11 cellular contexts compared by ENCODE assay signal in genomic region chr4:154329268-154329858, GRCh38.
A peak's percentile ranks its signal among the peaks of the same experiment; 100 is the strongest.
DNase-seq lines count a peak whose midpoint lies in the region; ATAC-seq and TF ChIP-seq lines count a peak whose summit lies in the region.
"Had no signal": no experiment of that assay in that cellular context is flagged by ENCODE, and none has a peak within 500 bp of the region (broad histone marks: within the 10 kb centered on the region; RNA-seq: fewer than 3 reads in every experiment).

No MANE protein-coding gene starts in this region.

- H2BK20ac ChIP-seq in IMR-90 (ENCODE audit: low read depth, low read length), result no peak overlapping the region

- H3K27ac ChIP-seq in IMR-90 (ENCODE audit: insufficient read depth, low read length) (no peak overlapping the region), gastrocnemius medialis (no peak overlapping the region)
- H3K27ac ChIP-seq: thyroid gland had no signal

- H3K18ac ChIP-seq in IMR-90 (ENCODE audit: low read depth, low read length), result no peak overlapping the region

- DNase-seq in Caki2 (ENCODE audit: low read depth), result peak; percentile 14
- DNase-seq in IMR-90, result peak; percentile 10
- DNase-seq in myocyte (ENCODE audit: low read depth), result peak; percentile 27
- DNase-seq in HK-2 (ENCODE audit: unreplicated experiment), result no peak
- no peak for DNase-seq in amniotic stem cell (lab: John Stamatoyannopoulos, UW)
- no peak for DNase-seq in gastrocnemius medialis
- DNase-seq: activated CD4-positive, alpha-beta T cell treated with anti-CD3 and anti-CD28 coated beads, Interleukin-2, amount 10 ng/mL, durations not matched to agents 7 days and 5 days had no signal

- no peak overlapping the region for H4K8ac ChIP-seq in IMR-90 (ENCODE audit: low read depth in 2 of 2, low read length in 2 of 2)

- no peak overlapping the region for H2BK120ac ChIP-seq in IMR-90 (ENCODE audit: low read depth, low read length)

- peaks cover 18% of the 10 kb centered on the region for H3K4me1 Mint-ChIP-seq in brain

- CTCF ChIA-PET in IMR-90 (lab: Yijun Ruan, JAX), result interaction anchor here (0.6 kb wide), 1 partner anchor 179 kb away, joined by 3 read pairs; no protein-coding TSS in a partner anchor

- H2BK15ac ChIP-seq in IMR-90 (ENCODE audit: low read depth, low read length), result no peak overlapping the region

- H3K9me3 ChIP-seq in IMR-90 (ENCODE audit: control insufficient read depth, insufficient read depth, low read length) (no peaks in the 10 kb centered on the region), gastrocnemius medialis (no peaks in the 10 kb centered on the region)
- H3K9me3 ChIP-seq: thyroid gland had no signal

- POLR2A ChIA-PET in IMR-90 (lab: Charles Lee; ENCODE audit: unreplicated experiment), result no interaction called here

- TF ChIP-seq POLR2A in IMR-90 (IDR thresholded peaks at IDR 0.05; ENCODE audit: low read depth, low read length) (no peak), gastrocnemius medialis (IDR thresholded peaks at IDR 0.05) (no peak)

- no peaks in the 10 kb centered on the region for H3K9me1 ChIP-seq in IMR-90 (ENCODE audit: insufficient read depth, low read length)

- 60% methylated on average over 2 of the region's 11 CpGs; no CpG with 5 or more reads in 1 of the 2 experiments for WGBS in IMR-90 (ENCODE audit: extremely low coverage in 2 of 2, insufficient read length in 1 of 2), 2 experiments

- peaks cover 0 to 4% (median 0%) of the 10 kb centered on the region in 5 experiments for H3K9me3 Mint-ChIP-seq in brain
- H3K9me3 Mint-ChIP-seq: activated CD4-positive, alpha-beta T cell treated with anti-CD3 and anti-CD28 coated beads, Interleukin-2, amount 10 ng/mL, durations not matched to agents 7 days and 5 days had no signal

- TF ChIP-seq RAD21 in IMR-90 (IDR thresholded peaks at IDR 0.05; ENCODE audit: low read length), result no peak

- H4K5ac ChIP-seq in IMR-90 (ENCODE audit: low read depth, low read length), result no peak overlapping the region

- no peak overlapping the region for H3K4me3 ChIP-seq in IMR-90 (ENCODE audit: insufficient read depth, low read depth, low read length)
- no peak overlapping the region for H3K4me3 ChIP-seq in gastrocnemius medialis
- H3K4me3 ChIP-seq: thyroid gland had no signal

- no peak overlapping the region for H3K56ac ChIP-seq in IMR-90 (ENCODE audit: extremely low read depth, insufficient read depth, low read length)

- in situ Hi-C loops in Caki2 (cut with HindIII; ENCODE audit: low pct_unique_long_range_greater_than_20kb, low sequenced_read_pairs) (no loop called here), IMR-90 (cut with MboI; ENCODE audit: low sequenced_read_pairs) (no loop called here), gastrocnemius medialis (cut with MboI; ENCODE audit: low sequenced_read_pairs in 4 of 4) (no loop called here)

- no peak overlapping the region for H3K23ac ChIP-seq in IMR-90 (ENCODE audit: low read depth, low read length)

- BruUV-seq in IMR-90 (replicated peaks; lab: Mats Ljungman, UMichigan), result no TSS peak

- intact Hi-C loops in IMR-90 (cut with micrococcal nuclease), result loop anchor here (1.0 kb wide), 1 partner anchor 177 kb away; no protein-coding TSS in a partner anchor
- intact Hi-C loops in gastrocnemius medialis (cut with DNase I; ENCODE audit: low total_unique reads), result loop anchor here (10.0 kb wide), 1 partner anchor 295 kb away; no protein-coding TSS in a partner anchor

- H3K4me1 ChIP-seq in IMR-90 (ENCODE audit: control insufficient read depth, insufficient read depth, low read length) (no peaks in the 10 kb centered on the region), gastrocnemius medialis (no peaks in the 10 kb centered on the region)

- H3K36me3 Mint-ChIP-seq in brain, result no peaks in the 10 kb centered on the region
- H3K36me3 Mint-ChIP-seq: memory B cell had no signal

- no peak overlapping the region for H3K4me3 Mint-ChIP-seq in brain
- H3K4me3 Mint-ChIP-seq: activated CD4-positive, alpha-beta T cell treated with anti-CD3 and anti-CD28 coated beads, Interleukin-2, amount 10 ng/mL, durations not matched to agents 7 days and 5 days; memory B cell had no signal

- no peak overlapping the region for H2AK9ac ChIP-seq in IMR-90 (replicated peaks; ENCODE audit: low read depth, low read length, poor library complexity)

- H2BK5ac ChIP-seq in IMR-90 (ENCODE audit: low read depth, low read length, poor library complexity, severe bottlenecking), result no peak overlapping the region

- dilution Hi-C loops in IMR-90 (cut with HindIII; ENCODE audit: low sequenced_read_pairs, unreplicated experiment), result no loop called here

- H3K14ac ChIP-seq in IMR-90 (replicated peaks; ENCODE audit: low read depth, low read length), result no peak overlapping the region

- H4K20me1 ChIP-seq in IMR-90 (ENCODE audit: insufficient read depth, low read length), result no peaks in the 10 kb centered on the region

- peak overlapping the region in 1 of 5 experiments; percentile 45 for H3K27ac Mint-ChIP-seq in brain
- H3K27ac Mint-ChIP-seq: activated CD4-positive, alpha-beta T cell treated with anti-CD3 and anti-CD28 coated beads, Interleukin-2, amount 10 ng/mL, durations not matched to agents 7 days and 5 days; memory B cell had no signal

- 0 out of 2 replicates have a peak, but pooled peaks have one; percentile 21 for TF ChIP-seq CTCF in IMR-90 (conservative IDR thresholded peaks at IDR 0.05; ENCODE audit: low read depth, low read length)
- TF ChIP-seq CTCF in brain (conservative IDR thresholded peaks at IDR 0.05), result peak; percentile 61 to 76
- no peak for TF ChIP-seq CTCF in gastrocnemius medialis (IDR thresholded peaks at IDR 0.05 in 4 of 5, conservative IDR thresholded peaks at IDR 0.05 in 1 of 5)

- H3K27me3 ChIP-seq in IMR-90 (ENCODE audit: control insufficient read depth, insufficient read depth, low read length) (0 out of 2 replicates have a peak, but pooled peaks cover 2% of the 10 kb centered on the region), gastrocnemius medialis (peaks cover 0 to 11% (median 5%) of the 10 kb centered on the region in 3 donors)
- H3K27me3 ChIP-seq: thyroid gland had no signal

- no peak overlapping the region for H2AK5ac ChIP-seq in IMR-90 (ENCODE audit: low read depth, low read length)

- ATAC-seq in IMR-90 (ENCODE audit: low read depth), result no peak
- no peak for ATAC-seq in GM21367 (IDR thresholded peaks at IDR 0.05; ENCODE audit: unreplicated experiment)
- no peak for ATAC-seq in gastrocnemius medialis

- no peak overlapping the region for H4K91ac ChIP-seq in IMR-90 (ENCODE audit: insufficient read depth, low read depth, low read length)

- H3K4ac ChIP-seq in IMR-90 (ENCODE audit: low read depth, low read length), result no peak overlapping the region

- no peak overlapping the region for H2AFZ ChIP-seq in IMR-90 (replicated peaks; ENCODE audit: low read length, poor library complexity)

- H3K4me2 ChIP-seq in IMR-90 (ENCODE audit: low read depth, low read length), result no peak overlapping the region

- H3K36me3 ChIP-seq in IMR-90 (ENCODE audit: control insufficient read depth, insufficient read depth, low read length) (no peaks in the 10 kb centered on the region), gastrocnemius medialis (no peaks in the 10 kb centered on the region)
- H3K36me3 ChIP-seq: thyroid gland had no signal

- no peak overlapping the region for H3K9ac ChIP-seq in IMR-90 (ENCODE audit: low read depth, low read length)

- no peaks in the 10 kb centered on the region for H3K79me1 ChIP-seq in IMR-90 (ENCODE audit: low read depth in 1 of 2, low read length in 2 of 2)

- peaks cover 11% of the 10 kb centered on the region for H3K27me3 Mint-ChIP-seq in brain

TF ChIP-seq in IMR-90, 13 proteins besides CTCF, POLR2A, EP300 and RAD21:
- no peak for TF ChIP-seq MAFK (IDR thresholded peaks at IDR 0.05; ENCODE audit: low read depth, low read length)
- TF ChIP-seq MXI1 (IDR thresholded peaks at IDR 0.05; ENCODE audit: borderline replicate concordance, low read depth, low read length), result no peak
- TF ChIP-seq SMC3 (IDR thresholded peaks at IDR 0.05; ENCODE audit: low read depth, low read length), result no peak
- TF ChIP-seq CEBPB (IDR thresholded peaks at IDR 0.05; ENCODE audit: low read depth, low read length), result no peak
- TF ChIP-seq NFE2L2 (IDR thresholded peaks at IDR 0.05; ENCODE audit: low read depth, low read length), result no peak
- no peak for TF ChIP-seq FOS (IDR thresholded peaks at IDR 0.05; ENCODE audit: low read depth, low read length)
- TF ChIP-seq ELK1 (IDR thresholded peaks at IDR 0.05; ENCODE audit: borderline replicate concordance, low read depth, low read length), result no peak
- TF ChIP-seq MAZ (IDR thresholded peaks at IDR 0.05; ENCODE audit: borderline replicate concordance, low read depth, low read length), result no peak
- TF ChIP-seq CHD1 (IDR thresholded peaks at IDR 0.05; ENCODE audit: low read depth, low read length), result no peak
- TF ChIP-seq RCOR1 (IDR thresholded peaks at IDR 0.05; ENCODE audit: insufficient replicate concordance, low read length), result no peak
- TF ChIP-seq USF2 (IDR thresholded peaks at IDR 0.05; ENCODE audit: low read depth, low read length), result no peak
- no peak for TF ChIP-seq BHLHE40 (IDR thresholded peaks at IDR 0.05; ENCODE audit: low read depth, low read length)
- TF ChIP-seq RFX5 (IDR thresholded peaks at IDR 0.05; ENCODE audit: low read depth, low read length), result no peak

Comparison
In these comparisons a context has a peak if more than half of its experiments do, and no peak if none do; other contexts are left out.
1. DNase-seq: peak in Caki2 (single experiment), IMR-90 (single experiment) and myocyte (single experiment); none in HK-2 (single experiment), amniotic stem cell (single experiment) and gastrocnemius medialis (0 of 2).
2. CTCF ChIP-seq: peak in IMR-90 (single experiment) and brain (2 of 2); none in gastrocnemius medialis (0 of 5).